In the genomic region with DNA sequence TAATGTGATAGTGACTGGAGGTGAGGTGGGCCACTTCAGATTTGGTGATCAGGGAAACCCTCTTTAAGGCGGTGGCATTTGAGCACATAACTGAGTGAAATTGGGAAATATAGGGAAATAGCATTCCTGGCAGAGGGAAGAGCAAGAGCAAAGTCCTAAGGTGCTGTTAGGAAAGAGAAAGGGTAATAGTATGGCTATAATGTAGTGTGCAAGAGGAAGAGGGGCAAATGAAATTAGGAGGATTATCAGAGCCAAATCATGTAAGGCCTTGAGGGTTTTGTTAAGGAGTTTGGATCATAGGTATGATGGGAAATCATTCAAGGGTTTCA, we compare ENCODE assay signal across 2 cellular contexts.
TF ChIP-seq lines count a peak whose summit lies in the region.

No MANE protein-coding gene starts in this region.

TF ChIP-seq in WTC11, 78 proteins besides CTCF, POLR2A, EP300 and RAD21:
- TF ChIP-seq, protein P1, sequence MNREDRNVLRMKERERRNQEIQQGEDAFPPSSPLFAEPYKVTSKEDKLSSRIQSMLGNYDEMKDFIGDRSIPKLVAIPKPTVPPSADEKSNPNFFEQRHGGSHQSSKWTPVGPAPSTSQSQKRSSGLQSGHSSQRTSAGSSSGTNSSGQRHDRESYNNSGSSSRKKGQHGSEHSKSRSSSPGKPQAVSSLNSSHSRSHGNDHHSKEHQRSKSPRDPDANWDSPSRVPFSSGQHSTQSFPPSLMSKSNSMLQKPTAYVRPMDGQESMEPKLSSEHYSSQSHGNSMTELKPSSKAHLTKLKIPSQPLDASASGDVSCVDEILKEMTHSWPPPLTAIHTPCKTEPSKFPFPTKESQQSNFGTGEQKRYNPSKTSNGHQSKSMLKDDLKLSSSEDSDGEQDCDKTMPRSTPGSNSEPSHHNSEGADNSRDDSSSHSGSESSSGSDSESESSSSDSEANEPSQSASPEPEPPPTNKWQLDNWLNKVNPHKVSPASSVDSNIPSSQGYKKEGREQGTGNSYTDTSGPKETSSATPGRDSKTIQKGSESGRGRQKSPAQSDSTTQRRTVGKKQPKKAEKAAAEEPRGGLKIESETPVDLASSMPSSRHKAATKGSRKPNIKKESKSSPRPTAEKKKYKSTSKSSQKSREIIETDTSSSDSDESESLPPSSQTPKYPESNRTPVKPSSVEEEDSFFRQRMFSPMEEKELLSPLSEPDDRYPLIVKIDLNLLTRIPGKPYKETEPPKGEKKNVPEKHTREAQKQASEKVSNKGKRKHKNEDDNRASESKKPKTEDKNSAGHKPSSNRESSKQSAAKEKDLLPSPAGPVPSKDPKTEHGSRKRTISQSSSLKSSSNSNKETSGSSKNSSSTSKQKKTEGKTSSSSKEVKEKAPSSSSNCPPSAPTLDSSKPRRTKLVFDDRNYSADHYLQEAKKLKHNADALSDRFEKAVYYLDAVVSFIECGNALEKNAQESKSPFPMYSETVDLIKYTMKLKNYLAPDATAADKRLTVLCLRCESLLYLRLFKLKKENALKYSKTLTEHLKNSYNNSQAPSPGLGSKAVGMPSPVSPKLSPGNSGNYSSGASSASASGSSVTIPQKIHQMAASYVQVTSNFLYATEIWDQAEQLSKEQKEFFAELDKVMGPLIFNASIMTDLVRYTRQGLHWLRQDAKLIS (CRISPR knock-in tag; IDR thresholded peaks at IDR 0.05; ENCODE audit: borderline replicate concordance): no peak
- no peak for TF ChIP-seq FOXK1 (CRISPR knock-in tag; IDR thresholded peaks at IDR 0.05)
- no peak for TF ChIP-seq SP1 (CRISPR knock-in tag; conservative IDR thresholded peaks at IDR 0.05)
- TF ChIP-seq FOXJ3 (CRISPR knock-in tag; IDR thresholded peaks at IDR 0.05; ENCODE audit: borderline replicate concordance): no peak
- no peak for TF ChIP-seq IRF2 (CRISPR knock-in tag; IDR thresholded peaks at IDR 0.05; ENCODE audit: borderline replicate concordance, low read depth)
- no peak for TF ChIP-seq KAT7 (CRISPR knock-in tag; IDR thresholded peaks at IDR 0.05; ENCODE audit: borderline replicate concordance)
- TF ChIP-seq, protein P2, sequence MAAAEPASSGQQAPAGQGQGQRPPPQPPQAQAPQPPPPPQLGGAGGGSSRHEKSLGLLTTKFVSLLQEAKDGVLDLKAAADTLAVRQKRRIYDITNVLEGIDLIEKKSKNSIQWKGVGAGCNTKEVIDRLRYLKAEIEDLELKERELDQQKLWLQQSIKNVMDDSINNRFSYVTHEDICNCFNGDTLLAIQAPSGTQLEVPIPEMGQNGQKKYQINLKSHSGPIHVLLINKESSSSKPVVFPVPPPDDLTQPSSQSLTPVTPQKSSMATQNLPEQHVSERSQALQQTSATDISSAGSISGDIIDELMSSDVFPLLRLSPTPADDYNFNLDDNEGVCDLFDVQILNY (CRISPR knock-in tag; IDR thresholded peaks at IDR 0.05): no peak
- no peak for TF ChIP-seq HMGA2 (CRISPR knock-in tag; IDR thresholded peaks at IDR 0.05)
- TF ChIP-seq, protein P3, sequence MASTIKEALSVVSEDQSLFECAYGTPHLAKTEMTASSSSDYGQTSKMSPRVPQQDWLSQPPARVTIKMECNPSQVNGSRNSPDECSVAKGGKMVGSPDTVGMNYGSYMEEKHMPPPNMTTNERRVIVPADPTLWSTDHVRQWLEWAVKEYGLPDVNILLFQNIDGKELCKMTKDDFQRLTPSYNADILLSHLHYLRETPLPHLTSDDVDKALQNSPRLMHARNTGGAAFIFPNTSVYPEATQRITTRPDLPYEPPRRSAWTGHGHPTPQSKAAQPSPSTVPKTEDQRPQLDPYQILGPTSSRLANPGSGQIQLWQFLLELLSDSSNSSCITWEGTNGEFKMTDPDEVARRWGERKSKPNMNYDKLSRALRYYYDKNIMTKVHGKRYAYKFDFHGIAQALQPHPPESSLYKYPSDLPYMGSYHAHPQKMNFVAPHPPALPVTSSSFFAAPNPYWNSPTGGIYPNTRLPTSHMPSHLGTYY (CRISPR knock-in tag; IDR thresholded peaks at IDR 0.05): no peak
- no peak for TF ChIP-seq PRRX2 (CRISPR knock-in tag; IDR thresholded peaks at IDR 0.05)
- no peak for TF ChIP-seq ZNF138 (CRISPR knock-in tag; conservative IDR thresholded peaks at IDR 0.05)
- TF ChIP-seq CBFB (CRISPR knock-in tag; IDR thresholded peaks at IDR 0.05; ENCODE audit: low read depth): no peak
- no peak for TF ChIP-seq ETV6 (CRISPR knock-in tag; IDR thresholded peaks at IDR 0.05)
- TF ChIP-seq ATF1 (CRISPR knock-in tag; IDR thresholded peaks at IDR 0.05): no peak
- TF ChIP-seq ZNF317 (CRISPR knock-in tag; IDR thresholded peaks at IDR 0.05; ENCODE audit: borderline replicate concordance, low read depth): no peak
- TF ChIP-seq SMAD3 (CRISPR knock-in tag; IDR thresholded peaks at IDR 0.05; ENCODE audit: borderline replicate concordance): no peak
- no peak for TF ChIP-seq ZNF671 (CRISPR knock-in tag; IDR thresholded peaks at IDR 0.05)

TF ChIP-seq in HepG2, 621 proteins besides CTCF, POLR2A, EP300 and RAD21 (continued from another document):
- TF ChIP-seq NFE2L2 (IDR thresholded peaks at IDR 0.05; ENCODE audit: low read length): no peak
- TF ChIP-seq DMAP1 (CRISPR knock-in tag; IDR thresholded peaks at IDR 0.05): 0 out of 2 replicates have a peak, but pooled peaks have one; percentile 21
- peak; percentile 88 for TF ChIP-seq CEBPB (IDR thresholded peaks at IDR 0.05; ENCODE audit: borderline replicate concordance, low read depth, low read length)
- TF ChIP-seq, protein P4, sequence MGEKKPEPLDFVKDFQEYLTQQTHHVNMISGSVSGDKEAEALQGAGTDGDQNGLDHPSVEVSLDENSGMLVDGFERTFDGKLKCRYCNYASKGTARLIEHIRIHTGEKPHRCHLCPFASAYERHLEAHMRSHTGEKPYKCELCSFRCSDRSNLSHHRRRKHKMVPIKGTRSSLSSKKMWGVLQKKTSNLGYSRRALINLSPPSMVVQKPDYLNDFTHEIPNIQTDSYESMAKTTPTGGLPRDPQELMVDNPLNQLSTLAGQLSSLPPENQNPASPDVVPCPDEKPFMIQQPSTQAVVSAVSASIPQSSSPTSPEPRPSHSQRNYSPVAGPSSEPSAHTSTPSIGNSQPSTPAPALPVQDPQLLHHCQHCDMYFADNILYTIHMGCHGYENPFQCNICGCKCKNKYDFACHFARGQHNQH (CRISPR knock-in tag; IDR thresholded peaks at IDR 0.05): no peak
- TF ChIP-seq, protein P5, sequence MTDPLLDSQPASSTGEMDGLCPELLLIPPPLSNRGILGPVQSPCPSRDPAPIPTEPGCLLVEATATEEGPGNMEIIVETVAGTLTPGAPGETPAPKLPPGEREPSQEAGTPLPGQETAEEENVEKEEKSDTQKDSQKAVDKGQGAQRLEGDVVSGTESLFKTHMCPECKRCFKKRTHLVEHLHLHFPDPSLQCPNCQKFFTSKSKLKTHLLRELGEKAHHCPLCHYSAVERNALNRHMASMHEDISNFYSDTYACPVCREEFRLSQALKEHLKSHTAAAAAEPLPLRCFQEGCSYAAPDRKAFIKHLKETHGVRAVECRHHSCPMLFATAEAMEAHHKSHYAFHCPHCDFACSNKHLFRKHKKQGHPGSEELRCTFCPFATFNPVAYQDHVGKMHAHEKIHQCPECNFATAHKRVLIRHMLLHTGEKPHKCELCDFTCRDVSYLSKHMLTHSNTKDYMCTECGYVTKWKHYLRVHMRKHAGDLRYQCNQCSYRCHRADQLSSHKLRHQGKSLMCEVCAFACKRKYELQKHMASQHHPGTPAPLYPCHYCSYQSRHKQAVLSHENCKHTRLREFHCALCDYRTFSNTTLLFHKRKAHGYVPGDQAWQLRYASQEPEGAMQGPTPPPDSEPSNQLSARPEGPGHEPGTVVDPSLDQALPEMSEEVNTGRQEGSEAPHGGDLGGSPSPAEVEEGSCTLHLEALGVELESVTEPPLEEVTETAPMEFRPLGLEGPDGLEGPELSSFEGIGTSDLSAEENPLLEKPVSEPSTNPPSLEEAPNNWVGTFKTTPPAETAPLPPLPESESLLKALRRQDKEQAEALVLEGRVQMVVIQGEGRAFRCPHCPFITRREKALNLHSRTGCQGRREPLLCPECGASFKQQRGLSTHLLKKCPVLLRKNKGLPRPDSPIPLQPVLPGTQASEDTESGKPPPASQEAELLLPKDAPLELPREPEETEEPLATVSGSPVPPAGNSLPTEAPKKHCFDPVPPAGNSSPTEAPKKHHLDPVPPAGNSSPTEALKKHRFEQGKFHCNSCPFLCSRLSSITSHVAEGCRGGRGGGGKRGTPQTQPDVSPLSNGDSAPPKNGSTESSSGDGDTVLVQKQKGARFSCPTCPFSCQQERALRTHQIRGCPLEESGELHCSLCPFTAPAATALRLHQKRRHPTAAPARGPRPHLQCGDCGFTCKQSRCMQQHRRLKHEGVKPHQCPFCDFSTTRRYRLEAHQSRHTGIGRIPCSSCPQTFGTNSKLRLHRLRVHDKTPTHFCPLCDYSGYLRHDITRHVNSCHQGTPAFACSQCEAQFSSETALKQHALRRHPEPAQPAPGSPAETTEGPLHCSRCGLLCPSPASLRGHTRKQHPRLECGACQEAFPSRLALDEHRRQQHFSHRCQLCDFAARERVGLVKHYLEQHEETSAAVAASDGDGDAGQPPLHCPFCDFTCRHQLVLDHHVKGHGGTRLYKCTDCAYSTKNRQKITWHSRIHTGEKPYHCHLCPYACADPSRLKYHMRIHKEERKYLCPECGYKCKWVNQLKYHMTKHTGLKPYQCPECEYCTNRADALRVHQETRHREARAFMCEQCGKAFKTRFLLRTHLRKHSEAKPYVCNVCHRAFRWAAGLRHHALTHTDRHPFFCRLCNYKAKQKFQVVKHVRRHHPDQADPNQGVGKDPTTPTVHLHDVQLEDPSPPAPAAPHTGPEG (CRISPR knock-in tag; IDR thresholded peaks at IDR 0.05): no peak
- no peak for TF ChIP-seq KLF16 (CRISPR knock-in tag; IDR thresholded peaks at IDR 0.05)
- TF ChIP-seq CEBPG (CRISPR knock-in tag; IDR thresholded peaks at IDR 0.05): peak; percentile 69
- peak; percentile 79 for TF ChIP-seq TEAD3 (CRISPR knock-in tag; optimal IDR thresholded peaks at IDR 0.05; ENCODE audit: borderline replicate concordance)
- TF ChIP-seq, protein P6, sequence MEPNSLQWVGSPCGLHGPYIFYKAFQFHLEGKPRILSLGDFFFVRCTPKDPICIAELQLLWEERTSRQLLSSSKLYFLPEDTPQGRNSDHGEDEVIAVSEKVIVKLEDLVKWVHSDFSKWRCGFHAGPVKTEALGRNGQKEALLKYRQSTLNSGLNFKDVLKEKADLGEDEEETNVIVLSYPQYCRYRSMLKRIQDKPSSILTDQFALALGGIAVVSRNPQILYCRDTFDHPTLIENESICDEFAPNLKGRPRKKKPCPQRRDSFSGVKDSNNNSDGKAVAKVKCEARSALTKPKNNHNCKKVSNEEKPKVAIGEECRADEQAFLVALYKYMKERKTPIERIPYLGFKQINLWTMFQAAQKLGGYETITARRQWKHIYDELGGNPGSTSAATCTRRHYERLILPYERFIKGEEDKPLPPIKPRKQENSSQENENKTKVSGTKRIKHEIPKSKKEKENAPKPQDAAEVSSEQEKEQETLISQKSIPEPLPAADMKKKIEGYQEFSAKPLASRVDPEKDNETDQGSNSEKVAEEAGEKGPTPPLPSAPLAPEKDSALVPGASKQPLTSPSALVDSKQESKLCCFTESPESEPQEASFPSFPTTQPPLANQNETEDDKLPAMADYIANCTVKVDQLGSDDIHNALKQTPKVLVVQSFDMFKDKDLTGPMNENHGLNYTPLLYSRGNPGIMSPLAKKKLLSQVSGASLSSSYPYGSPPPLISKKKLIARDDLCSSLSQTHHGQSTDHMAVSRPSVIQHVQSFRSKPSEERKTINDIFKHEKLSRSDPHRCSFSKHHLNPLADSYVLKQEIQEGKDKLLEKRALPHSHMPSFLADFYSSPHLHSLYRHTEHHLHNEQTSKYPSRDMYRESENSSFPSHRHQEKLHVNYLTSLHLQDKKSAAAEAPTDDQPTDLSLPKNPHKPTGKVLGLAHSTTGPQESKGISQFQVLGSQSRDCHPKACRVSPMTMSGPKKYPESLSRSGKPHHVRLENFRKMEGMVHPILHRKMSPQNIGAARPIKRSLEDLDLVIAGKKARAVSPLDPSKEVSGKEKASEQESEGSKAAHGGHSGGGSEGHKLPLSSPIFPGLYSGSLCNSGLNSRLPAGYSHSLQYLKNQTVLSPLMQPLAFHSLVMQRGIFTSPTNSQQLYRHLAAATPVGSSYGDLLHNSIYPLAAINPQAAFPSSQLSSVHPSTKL (CRISPR knock-in tag; IDR thresholded peaks at IDR 0.05): peak; percentile 44; the same call in 1 of the 2 replicates
- TF ChIP-seq, protein P7, sequence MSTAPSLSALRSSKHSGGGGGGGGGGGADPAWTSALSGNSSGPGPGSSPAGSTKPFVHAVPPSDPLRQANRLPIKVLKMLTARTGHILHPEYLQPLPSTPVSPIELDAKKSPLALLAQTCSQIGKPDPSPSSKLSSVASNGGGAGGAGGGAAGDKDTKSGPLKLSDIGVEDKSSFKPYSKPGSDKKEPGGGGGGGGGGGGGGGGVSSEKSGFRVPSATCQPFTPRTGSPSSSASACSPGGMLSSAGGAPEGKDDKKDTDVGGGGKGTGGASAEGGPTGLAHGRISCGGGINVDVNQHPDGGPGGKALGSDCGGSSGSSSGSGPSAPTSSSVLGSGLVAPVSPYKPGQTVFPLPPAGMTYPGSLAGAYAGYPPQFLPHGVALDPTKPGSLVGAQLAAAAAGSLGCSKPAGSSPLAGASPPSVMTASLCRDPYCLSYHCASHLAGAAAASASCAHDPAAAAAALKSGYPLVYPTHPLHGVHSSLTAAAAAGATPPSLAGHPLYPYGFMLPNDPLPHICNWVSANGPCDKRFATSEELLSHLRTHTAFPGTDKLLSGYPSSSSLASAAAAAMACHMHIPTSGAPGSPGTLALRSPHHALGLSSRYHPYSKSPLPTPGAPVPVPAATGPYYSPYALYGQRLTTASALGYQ (CRISPR knock-in tag; IDR thresholded peaks at IDR 0.05): no peak
- TF ChIP-seq, protein P8, sequence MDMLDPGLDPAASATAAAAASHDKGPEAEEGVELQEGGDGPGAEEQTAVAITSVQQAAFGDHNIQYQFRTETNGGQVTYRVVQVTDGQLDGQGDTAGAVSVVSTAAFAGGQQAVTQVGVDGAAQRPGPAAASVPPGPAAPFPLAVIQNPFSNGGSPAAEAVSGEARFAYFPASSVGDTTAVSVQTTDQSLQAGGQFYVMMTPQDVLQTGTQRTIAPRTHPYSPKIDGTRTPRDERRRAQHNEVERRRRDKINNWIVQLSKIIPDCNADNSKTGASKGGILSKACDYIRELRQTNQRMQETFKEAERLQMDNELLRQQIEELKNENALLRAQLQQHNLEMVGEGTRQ (IDR thresholded peaks at IDR 0.05; ENCODE audit: low read depth, low read length): no peak
- TF ChIP-seq, protein P8 (CRISPR knock-in tag; IDR thresholded peaks at IDR 0.05; ENCODE audit: borderline replicate concordance): no peak
- no peak for TF ChIP-seq ZBTB38 (CRISPR knock-in tag; IDR thresholded peaks at IDR 0.05)
- peak; percentile 74 for TF ChIP-seq HNF4G (IDR thresholded peaks at IDR 0.05; ENCODE audit: borderline replicate concordance, low read depth, low read length)
- TF ChIP-seq HNF4G (CRISPR knock-in tag; IDR thresholded peaks at IDR 0.05; ENCODE audit: borderline replicate concordance, low read depth): no peak
- TF ChIP-seq ELF3 (CRISPR knock-in tag; IDR thresholded peaks at IDR 0.05): peak; percentile 43; the same call in 1 of the 2 replicates
- TF ChIP-seq, protein P9, sequence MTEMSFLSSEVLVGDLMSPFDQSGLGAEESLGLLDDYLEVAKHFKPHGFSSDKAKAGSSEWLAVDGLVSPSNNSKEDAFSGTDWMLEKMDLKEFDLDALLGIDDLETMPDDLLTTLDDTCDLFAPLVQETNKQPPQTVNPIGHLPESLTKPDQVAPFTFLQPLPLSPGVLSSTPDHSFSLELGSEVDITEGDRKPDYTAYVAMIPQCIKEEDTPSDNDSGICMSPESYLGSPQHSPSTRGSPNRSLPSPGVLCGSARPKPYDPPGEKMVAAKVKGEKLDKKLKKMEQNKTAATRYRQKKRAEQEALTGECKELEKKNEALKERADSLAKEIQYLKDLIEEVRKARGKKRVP (CRISPR knock-in tag; IDR thresholded peaks at IDR 0.05): peak in 1 of 2 experiments; percentile 42; a peak in 1 of 4 replicates
- no peak for TF ChIP-seq PLRG1 (conservative IDR thresholded peaks at IDR 0.05)
- no peak for TF ChIP-seq PHF21A (CRISPR knock-in tag; IDR thresholded peaks at IDR 0.05)
- TF ChIP-seq ARID2 (CRISPR knock-in tag; IDR thresholded peaks at IDR 0.05; ENCODE audit: borderline replicate concordance): no peak
